In the genomic region with DNA sequence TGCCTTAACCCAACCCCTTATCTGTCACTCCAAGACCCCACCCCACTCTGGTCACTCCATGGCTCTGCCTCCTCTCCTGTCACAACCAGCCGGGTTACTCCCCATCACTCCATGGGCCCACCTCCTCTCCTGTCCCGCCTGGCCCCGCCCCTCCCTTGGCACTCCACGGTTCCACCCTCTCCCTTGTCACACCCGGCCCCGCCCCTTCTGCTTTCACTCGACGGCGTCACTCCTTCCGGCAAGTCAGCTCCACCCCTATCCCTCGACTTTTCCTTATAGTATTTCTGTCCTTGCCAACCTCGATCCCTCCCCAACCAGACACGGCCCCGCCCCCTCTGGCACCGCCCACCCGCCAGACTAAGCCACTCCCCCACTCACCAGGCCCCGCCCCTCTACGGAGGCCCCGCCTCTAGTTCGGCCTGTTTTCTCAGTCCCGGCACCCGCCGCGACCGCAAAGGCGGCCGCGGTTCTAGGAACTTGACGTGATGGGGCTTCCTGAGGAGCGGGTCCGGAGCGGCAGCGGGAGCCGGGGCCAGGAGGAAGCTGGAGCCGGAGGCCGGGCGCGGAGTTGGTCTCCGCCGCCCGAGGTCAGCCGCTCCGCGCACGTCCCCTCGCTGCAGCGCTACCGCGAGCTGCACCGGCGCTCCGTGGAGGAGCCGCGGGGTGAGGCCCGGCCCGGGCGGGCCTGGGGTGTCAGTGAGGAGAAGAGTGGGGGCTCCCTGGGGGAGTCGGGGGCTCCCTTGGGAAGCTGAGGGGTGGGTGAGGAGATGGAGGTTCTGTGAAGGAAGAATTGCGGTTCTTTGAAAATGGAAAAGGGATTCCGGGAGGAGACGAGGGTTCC, we compare ENCODE assay signal across 8 cellular contexts. TPM values are rescaled to one million over a fixed set of nuclear protein-coding genes. Genes with fewer than 3 reads are reported as not detected.
DNase-seq lines count a peak whose midpoint lies in the region; ATAC-seq and TF ChIP-seq lines count a peak whose summit lies in the region.

A gene with protein sequence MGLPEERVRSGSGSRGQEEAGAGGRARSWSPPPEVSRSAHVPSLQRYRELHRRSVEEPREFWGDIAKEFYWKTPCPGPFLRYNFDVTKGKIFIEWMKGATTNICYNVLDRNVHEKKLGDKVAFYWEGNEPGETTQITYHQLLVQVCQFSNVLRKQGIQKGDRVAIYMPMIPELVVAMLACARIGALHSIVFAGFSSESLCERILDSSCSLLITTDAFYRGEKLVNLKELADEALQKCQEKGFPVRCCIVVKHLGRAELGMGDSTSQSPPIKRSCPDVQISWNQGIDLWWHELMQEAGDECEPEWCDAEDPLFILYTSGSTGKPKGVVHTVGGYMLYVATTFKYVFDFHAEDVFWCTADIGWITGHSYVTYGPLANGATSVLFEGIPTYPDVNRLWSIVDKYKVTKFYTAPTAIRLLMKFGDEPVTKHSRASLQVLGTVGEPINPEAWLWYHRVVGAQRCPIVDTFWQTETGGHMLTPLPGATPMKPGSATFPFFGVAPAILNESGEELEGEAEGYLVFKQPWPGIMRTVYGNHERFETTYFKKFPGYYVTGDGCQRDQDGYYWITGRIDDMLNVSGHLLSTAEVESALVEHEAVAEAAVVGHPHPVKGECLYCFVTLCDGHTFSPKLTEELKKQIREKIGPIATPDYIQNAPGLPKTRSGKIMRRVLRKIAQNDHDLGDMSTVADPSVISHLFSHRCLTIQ (plus strand): TSS at position 452 of the 841 bp plus-strand sequence. CDS start 34 bp downstream, at position 486.

- TF ChIP-seq CTCF in epithelial cell of esophagus (IDR thresholded peaks at IDR 0.05; ENCODE audit: insufficient read depth, low read depth, low read length, missing control alignments), result no peak

- DNase-seq in COLO829 (ENCODE audit: low spot score) (peak; percentile 98), HuH-7.5 (ENCODE audit: low spot score) (peak; percentile 95), OCI-M1 (lab: John Stamatoyannopoulos, UW) (peak; percentile 98), activated T-cell treated with anti-CD3 and anti-CD28 coated beads for 4 hours (peak; percentile 98), epithelial cell of esophagus (ENCODE audit: low read depth) (peak; percentile 100)
- DNase-seq in stimulated activated CD8-positive, alpha-beta memory T cell treated with anti-CD3 and anti-CD28 coated beads, Interleukin-2, amount 100 ng/mL, for 48 hours (ENCODE audit: low read depth in 2 of 2), result peak; percentile 90 to 97

- H3K27me3 ChIP-seq in mononuclear cell (ENCODE audit: insufficient read depth, low read length), result no peaks in the 10 kb centered on the region

- peaks cover 59% of the 10 kb centered on the region for H3K4me1 ChIP-seq in mononuclear cell (ENCODE audit: insufficient read depth, low read length)

- H3K9me3 ChIP-seq in mononuclear cell (ENCODE audit: low read depth, low read length), result no peaks in the 10 kb centered on the region

- ATAC-seq in GM21423 (IDR thresholded peaks at IDR 0.05; ENCODE audit: unreplicated experiment), result peak; percentile 51

- H3K4me3 ChIP-seq in epithelial cell of esophagus (ENCODE audit: low read length) (peak within 1 kb of the TSS; percentile 82), mononuclear cell (ENCODE audit: low read length) (peak within 1 kb of the TSS; percentile 72)

RNA-seq across cellular contexts. Expression of the gene that starts here (rescaled TPM):
- 18.4 TPM for total RNA-seq in mononuclear cell

Comparison
In these comparisons a context has a peak if more than half of its experiments do, and no peak if none do; other contexts are left out.
1. Peak in every context shown above with its lines: DNase-seq, ATAC-seq and H3K4me3 ChIP-seq.